8 cellular contexts compared by ENCODE assay signal in genomic region chr2:12719400-12720104, GRCh38. TPM values are rescaled to one million over a fixed set of nuclear protein-coding genes. Genes with fewer than 3 reads are reported as not detected.
DNase-seq lines count a peak whose midpoint lies in the region; ATAC-seq, FAIRE-seq and TF ChIP-seq lines count a peak whose summit lies in the region.

No MANE protein-coding gene starts in this region.

- TF ChIP-seq CTCF in fibroblast of mammary gland (conservative IDR thresholded peaks at IDR 0.05; ENCODE audit: control insufficient read depth, insufficient read depth, low read depth, low read length), result no peak
- TF ChIP-seq CTCF in retinal pigment epithelial cell (conservative IDR thresholded peaks at IDR 0.05; ENCODE audit: low read depth, low read length), result no peak

- 4% methylated on average over 9 of the region's 9 CpGs for WGBS in GM23248 (ENCODE audit: low coverage in 1 of 2, low lambda C conversion rate in 2 of 2, missing lambda C conversion rate in 2 of 2), 2 experiments

- H3K79me2 ChIP-seq in GM23248 (ENCODE audit: insufficient read depth), result peaks cover 68% of the 10 kb centered on the region

- DNase-seq in GM23248 (peak; percentile 87), fibroblast of mammary gland (ENCODE audit: low read depth) (peak; percentile 86), retinal pigment epithelial cell (ENCODE audit: low read depth) (no peak), foreskin melanocyte (no peak), GM19239 (ENCODE audit: insufficient read length, low spot score) (no peak)
- DNase-seq in stimulated activated CD4-positive, alpha-beta T cell treated with anti-CD3 and anti-CD28 coated beads, Interleukin-4, amount 100 ng/mL, for 4 hours, result no peak

- FAIRE-seq in GM19239 (lab: Jason Lieb, UNC), result no peak

- H3K4me3 ChIP-seq in GM23248, result peak overlapping the region; percentile 98
- peak overlapping the region; percentile 90 for H3K4me3 ChIP-seq in fibroblast of mammary gland (ENCODE audit: control insufficient read depth, low read depth, low read length)
- peak overlapping the region; percentile 96 for H3K4me3 ChIP-seq in retinal pigment epithelial cell (ENCODE audit: low read length)

- no peaks in the 10 kb centered on the region for H3K9me2 ChIP-seq in GM23248 (ENCODE audit: insufficient read depth)

- in situ Hi-C loops in GM23248 (cut with MboI), result loop anchor here (10.0 kb wide), 4 partner anchors 205 to 885 kb away; no protein-coding TSS in a partner anchor

- peaks cover 40% of the 10 kb centered on the region for H3K4me1 ChIP-seq in GM23248 (ENCODE audit: insufficient read depth)

- H4K20me1 ChIP-seq in GM23248 (ENCODE audit: insufficient read depth), result peaks cover 4% of the 10 kb centered on the region; the same call in 1 of the 2 replicates

- H3K27me3 ChIP-seq in GM23248 (replicated peaks; ENCODE audit: insufficient read depth), result no peaks in the 10 kb centered on the region

- H3K4me2 ChIP-seq in GM23248 (ENCODE audit: unreplicated experiment), result peak overlapping the region; percentile 92

- ATAC-seq in SK-N-SH treated with all-trans-retinoic acid at 6 μM for 48 hours (peak; percentile 4; the same call in 2 of the 3 replicates), HG02798 (IDR thresholded peaks at IDR 0.05; ENCODE audit: poor library complexity, unreplicated experiment) (no peak)

- H2AFZ ChIP-seq in GM23248, result peak overlapping the region; percentile 79

- H3K27ac ChIP-seq in GM23248, result peak overlapping the region; percentile 66

- peaks cover 58% of the 10 kb centered on the region for H3F3A ChIP-seq in GM23248 (ENCODE audit: insufficient read depth)

- peaks cover 4% of the 10 kb centered on the region; the same call in 1 of the 2 replicates for H3K36me3 ChIP-seq in GM23248 (ENCODE audit: low read depth)

- H3K9ac ChIP-seq in GM23248, result peak overlapping the region; percentile 86

- H3K9me3 ChIP-seq in GM23248 (ENCODE audit: low read depth), result no peaks in the 10 kb centered on the region

TF ChIP-seq in SK-N-SH treated with all-trans-retinoic acid at 6 μM for 48 hours, 23 proteins besides CTCF, POLR2A, EP300 and RAD21:
- TF ChIP-seq SNAI2 (CRISPR knock-in tag; IDR thresholded peaks at IDR 0.05) (no peak), ZFP3 (CRISPR knock-in tag; IDR thresholded peaks at IDR 0.05) (no peak), ZNF565 (CRISPR knock-in tag; conservative IDR thresholded peaks at IDR 0.05; ENCODE audit: low read depth) (no peak), CSDC2 (CRISPR knock-in tag; IDR thresholded peaks at IDR 0.05) (no peak), ZC3H10 (CRISPR knock-in tag; IDR thresholded peaks at IDR 0.05) (no peak), CSRNP3 (CRISPR knock-in tag; IDR thresholded peaks at IDR 0.05) (no peak), ZNF70 (CRISPR knock-in tag; IDR thresholded peaks at IDR 0.05) (no peak), CREB5 (CRISPR knock-in tag; IDR thresholded peaks at IDR 0.05; ENCODE audit: low read depth) (no peak), TSHZ2 (CRISPR knock-in tag; IDR thresholded peaks at IDR 0.05) (no peak), GLIS3 (CRISPR knock-in tag; IDR thresholded peaks at IDR 0.05) (no peak), POU6F1 (CRISPR knock-in tag; IDR thresholded peaks at IDR 0.05; ENCODE audit: borderline replicate concordance, low read depth) (no peak), ARNTL (CRISPR knock-in tag; IDR thresholded peaks at IDR 0.05; ENCODE audit: borderline replicate concordance, low read depth) (no peak), ESRRG (CRISPR knock-in tag; IDR thresholded peaks at IDR 0.05) (no peak), ZFP30 (CRISPR knock-in tag; IDR thresholded peaks at IDR 0.05) (no peak; the same call in 1 of the 2 replicates)

RNA-seq across cellular contexts. Expression of gene TRIB2, which starts 2.8 kb away (rescaled TPM):
- 43.8 and 46.9 TPM in 2 replicates for total RNA-seq in GM23248 (2014; rRNA removed; shearing (Covaris generic))
- 31.5 and 32.1 TPM in 2 replicates for polyA plus RNA-seq in GM23248 (2016; fragmentation: Nextera tagmentation; extraction: Ambion mirVana)

Comparison
In these comparisons a context has a peak if more than half of its experiments do, and no peak if none do; other contexts are left out.
1. DNase-seq: peak in GM23248 (single experiment) and fibroblast of mammary gland (single experiment); none in retinal pigment epithelial cell (single experiment), foreskin melanocyte (single experiment), stimulated activated CD4-positive, alpha-beta T cell treated with anti-CD3 and anti-CD28 coated beads, Interleukin-4, amount 100 ng/mL, for 4 hours (0 of 2) and GM19239 (single experiment).
2. Peak in every context shown above with its lines, with median percentiles within 50 percentile points of each other: H3K4me3 ChIP-seq.